ENCODE assay signal across 8 cellular contexts in genomic region chr17:77959926-77960521, GRCh38. TPM values are rescaled to one million over a fixed set of nuclear protein-coding genes. Genes with fewer than 3 reads are reported as not detected.
DNase-seq lines count a peak whose midpoint lies in the region; ATAC-seq, FAIRE-seq and TF ChIP-seq lines count a peak whose summit lies in the region.

No MANE protein-coding gene starts in this region.

- H3K4me2 ChIP-seq in K562 (ENCODE audit: insufficient read depth, low read length) = peak overlapping the region; percentile 74

- peaks cover 8% of the 10 kb centered on the region in 2 donors for H3K27me3 Mint-ChIP-seq in stimulated activated naive B cell treated with anti-CD40 and anti-IgM and Interleukin-4, amounts not matched to agents 10 μg/mL and 1 μg/mL and 100 μg/mL, for 72 hours

- H3K79me2 ChIP-seq in K562 (ENCODE audit: control insufficient read depth, insufficient read depth, low read length) = peaks cover 42% of the 10 kb centered on the region

- TF ChIP-seq POLR2A in K562 (conservative IDR thresholded peaks at IDR 0.05) = no peak
- TF ChIP-seq POLR2A in H54 (IDR thresholded peaks at IDR 0.05; ENCODE audit: low read depth, low read length) = no peak

- H3K36me3 Mint-ChIP-seq in stimulated activated naive B cell treated with anti-CD40 and anti-IgM and Interleukin-4, amounts not matched to agents 10 μg/mL and 1 μg/mL and 100 μg/mL, for 72 hours = peaks cover 0 to 2% of the 10 kb centered on the region in 2 donors

- DNase-seq in NCI-H748 treated with DMSO at 0.1 percent for 48 hours (lab: John Stamatoyannopoulos, UW) (peak; percentile 30), K562 (ENCODE audit: extremely low read depth in 1 of 4, low spot score in 3 of 4) (peak in 2 of 4 experiments; percentile 12 to 19), left lung (no peak), H54 (ENCODE audit: insufficient read length, low spot score) (no peak), GF-D8 (lab: John Stamatoyannopoulos, UW) (no peak)
- no peak for DNase-seq in stimulated activated naive B cell treated with anti-CD40 and anti-IgM and Interleukin-4, amounts not matched to agents 10 μg/mL and 1 μg/mL and 100 μg/mL, for 72 hours

- H3K9me3 ChIP-seq in K562 (replicated peaks; ENCODE audit: control insufficient read depth, insufficient read depth, low read depth, low read length) = no peaks in the 10 kb centered on the region
- no peaks in the 10 kb centered on the region for H3K9me3 ChIP-seq in left lung

- TF ChIP-seq CTCF in K562 (IDR thresholded peaks at IDR 0.05 in 2 of 3, conservative IDR thresholded peaks at IDR 0.05 in 1 of 3; ENCODE audit: insufficient read depth in 2 of 3, low read depth in 1 of 3, low read length in 3 of 3) = no peak
- no peak for TF ChIP-seq CTCF in left lung (IDR thresholded peaks at IDR 0.05)

- H3K4me3 ChIP-seq in GM08714 (ENCODE audit: low read length) = peak overlapping the region; percentile 80
- H3K4me3 ChIP-seq in K562 = peak overlapping the region; percentile 59
- H3K4me3 ChIP-seq in left lung = peak overlapping the region; percentile 40 to 62

- H3K27ac ChIP-seq in K562 (ENCODE audit: extremely low read depth, low read depth, low read length) (no peak overlapping the region), left lung (no peak overlapping the region)

- no peaks in the 10 kb centered on the region for H3K9me1 ChIP-seq in K562 (ENCODE audit: control insufficient read depth, insufficient read depth, low read length)

- H3K9me3 Mint-ChIP-seq in stimulated activated naive B cell treated with anti-CD40 and anti-IgM and Interleukin-4, amounts not matched to agents 10 μg/mL and 1 μg/mL and 100 μg/mL, for 72 hours = no peaks in the 10 kb centered on the region

- peak overlapping the region; percentile 79 for H3K27ac Mint-ChIP-seq in stimulated activated naive B cell treated with anti-CD40 and anti-IgM and Interleukin-4, amounts not matched to agents 10 μg/mL and 1 μg/mL and 100 μg/mL, for 72 hours

- no peak for TF ChIP-seq RAD21 in K562 (CRISPR knock-in tag; conservative IDR thresholded peaks at IDR 0.05 in 1 of 2, IDR thresholded peaks at IDR 0.05 in 1 of 2)

- H3K9ac ChIP-seq in K562 (ENCODE audit: insufficient read depth in 1 of 2, low read depth in 2 of 2, low read length in 2 of 2) = peak overlapping the region in 1 of 2 experiments; percentile 38; a peak in 1 of 4 replicates

- intact Hi-C loops in K562 (cut with micrococcal nuclease) = no loop called here
- intact Hi-C loops in left lung (cut with DNase I) = no loop called here

- H3K4me1 ChIP-seq in K562 (replicated peaks in 1 of 2; ENCODE audit: control insufficient read depth in 2 of 2, insufficient read depth in 2 of 2, low read length in 2 of 2) (peaks cover 19% of the 10 kb centered on the region in 2 experiments; a peak in 4 of 5 replicates), left lung (peaks cover 4 to 41% of the 10 kb centered on the region in 2 donors)

- peaks cover 22% of the 10 kb centered on the region for H4K20me1 ChIP-seq in K562 (replicated peaks; ENCODE audit: control insufficient read depth, insufficient read depth, low read length)

- H2AFZ ChIP-seq in K562 (ENCODE audit: low read depth, low read length) = no peak overlapping the region

- H3K4me1 Mint-ChIP-seq in stimulated activated naive B cell treated with anti-CD40 and anti-IgM and Interleukin-4, amounts not matched to agents 10 μg/mL and 1 μg/mL and 100 μg/mL, for 72 hours = peaks cover 29 to 54% of the 10 kb centered on the region in 2 donors

- BruUV-seq in K562 (replicated peaks; lab: Mats Ljungman, UMichigan) = TSS peak; percentile 44

- no peaks in the 10 kb centered on the region for H3K36me3 ChIP-seq in K562 (ENCODE audit: control insufficient read depth, insufficient read depth, low read length)
- no peaks in the 10 kb centered on the region for H3K36me3 ChIP-seq in left lung

- peak overlapping the region; percentile 91 to 93 for H3K4me3 Mint-ChIP-seq in stimulated activated naive B cell treated with anti-CD40 and anti-IgM and Interleukin-4, amounts not matched to agents 10 μg/mL and 1 μg/mL and 100 μg/mL, for 72 hours

- CTCF ChIA-PET in K562 (lab: Yijun Ruan, JAX; ENCODE audit: low intra/inter-chr PET ratio) = no interaction called here

- no peak for ATAC-seq in K562
- no peak for ATAC-seq in left lung
- no peak for ATAC-seq in stimulated activated naive B cell treated with anti-CD40 and anti-IgM and Interleukin-4, amounts not matched to agents 10 μg/mL and 1 μg/mL and 100 μg/mL, for 72 hours (replicated peaks)
- no peak for ATAC-seq in GM21619 (IDR thresholded peaks at IDR 0.05; ENCODE audit: unreplicated experiment)

- FAIRE-seq in K562 (lab: Jason Lieb, UNC) = no peak
- no peak for FAIRE-seq in H54 (lab: Jason Lieb, UNC)

- POLR2A ChIA-PET in K562 (lab: Yijun Ruan, JAX) = interaction anchor here (0.7 to 1.0 kb wide), 4 partner anchors 10 to 434 kb away, joined by 3 to 6 read pairs (median 4); no protein-coding TSS in a partner anchor

- TF ChIP-seq EP300 in K562 (IDR thresholded peaks at IDR 0.05; ENCODE audit: low read length) = no peak

- WGBS in K562 (ENCODE audit: insufficient coverage, low coverage, missing lambda C conversion rate) = 53% methylated on average over 23 of the region's 23 CpGs

- in situ Hi-C loops in K562 (cut with MboI) = no loop called here

- H3K27me3 ChIP-seq in K562 (ENCODE audit: control insufficient read depth in 2 of 2, insufficient read depth in 2 of 2, low read length in 2 of 2) = peaks cover 19 to 29% of the 10 kb centered on the region in 2 experiments; a peak in 4 of 5 replicates
- peaks cover 0 to 33% of the 10 kb centered on the region in 2 donors for H3K27me3 ChIP-seq in left lung

TF ChIP-seq in K562, 482 proteins besides CTCF, POLR2A, EP300 and RAD21 (continues in another document):
- TF ChIP-seq HOXB6 (CRISPR knock-in tag; IDR thresholded peaks at IDR 0.05; ENCODE audit: borderline replicate concordance) (no peak), STAT5B (CRISPR knock-in tag; IDR thresholded peaks at IDR 0.05) (no peak), ARID2 (IDR thresholded peaks at IDR 0.05) (no peak), RHOXF2B (CRISPR knock-in tag; conservative IDR thresholded peaks at IDR 0.05) (no peak), TSHZ1 (CRISPR knock-in tag; IDR thresholded peaks at IDR 0.05) (no peak), MIER1 (IDR thresholded peaks at IDR 0.05; ENCODE audit: low read depth) (no peak), SFPQ (IDR thresholded peaks at IDR 0.05; ENCODE audit: low read depth, low read length) (no peak)

RNA-seq across cellular contexts. Expression of gene TNRC6C, which starts 1.5 kb away (rescaled TPM):
- total RNA-seq in K562 (2011; cell fraction: chromatin; rRNA removed; ENCODE audit: low replicate concordance) = 13.1 and 18.3 TPM in 2 replicates
- total RNA-seq in K562 (2011; cell fraction: nucleolus; rRNA removed) = 5.5 and 8.3 TPM in 2 replicates
- total RNA-seq in K562 (2011; cell fraction: nucleoplasm; rRNA removed) = 8.8 and 10.2 TPM in 2 replicates
- total RNA-seq in K562 (2014; rRNA removed) = 1.4 and 2.4 TPM in 2 replicates
- 1.9 and 3.0 TPM in 2 replicates for total RNA-seq in K562 (2014; rRNA removed; fragmentation: Illumina TruSeq; extraction: Trizol)
- 2.6 and 2.8 TPM in 2 replicates for total RNA-seq in K562 (2015; rRNA removed; fragmentation: Illumina TruSeq; extraction: Trizol)
- 4.9 and 6.3 TPM in 2 replicates for total RNA-seq in K562 (2021)
- 0.60 and 0.96 TPM in 2 replicates for polyA plus RNA-seq in K562 (2011; rRNA removed)
- polyA plus RNA-seq in K562 (2011; cell fraction: cytosol; rRNA removed) = 0.28 and 0.45 TPM in 2 replicates
- polyA plus RNA-seq in K562 (2011; cell fraction: nucleus; rRNA removed) = 2.1 and 3.4 TPM in 2 replicates
- polyA plus RNA-seq in K562 (2012) = 1.5 and 2.4 TPM in 2 replicates
- 2.2 and 2.3 TPM in 2 replicates for polyA plus RNA-seq in K562 (2014; fragmentation: Illumina TruSeq; extraction: Trizol)
- polyA plus RNA-seq in K562 (2014; fragmentation: Nextera tagmentation; extraction: Ambion mirVana) = under 1 TPM; 0.20 to 0.30 TPM
- polyA plus RNA-seq in K562 (2014; rRNA removed) = 0.81 and 2.5 TPM in 2 replicates
- polyA minus RNA-seq in K562 (2011; rRNA and poly(A)+ RNA removed) = 3.2 and 4.1 TPM in 2 replicates
- polyA minus RNA-seq in K562 (2011; cell fraction: cytosol; rRNA and poly(A)+ RNA removed) = 0.86 and 1.5 TPM in 2 replicates
- polyA minus RNA-seq in K562 (2011; cell fraction: nucleus; rRNA and poly(A)+ RNA removed) = 2.3 and 3.1 TPM in 2 replicates
- 10 to 100 TPM; 14.0 to 18.8 TPM for total RNA-seq in left lung
